14 cellular contexts compared by ENCODE assay signal in the genomic region with DNA sequence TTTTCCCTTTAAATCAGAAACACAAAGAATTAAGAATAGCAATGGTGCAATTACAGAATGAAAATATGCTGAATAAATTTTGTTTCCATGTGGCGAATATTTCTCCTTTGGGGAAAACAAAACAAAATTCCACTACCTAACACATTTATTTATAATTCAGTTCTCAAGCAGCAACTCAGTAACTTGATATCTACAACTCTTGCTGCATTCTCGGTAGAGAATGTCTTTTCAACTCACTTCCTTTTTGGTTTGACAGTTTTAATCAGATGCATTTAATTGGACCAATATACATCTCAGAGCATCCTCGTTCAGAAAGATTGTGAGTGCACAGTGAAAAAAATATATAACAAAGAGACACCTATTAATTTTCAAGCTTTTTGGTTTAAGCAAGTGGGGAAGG. TPM values are rescaled to one million over a fixed set of nuclear protein-coding genes. Genes with fewer than 3 reads are reported as not detected.
DNase-seq lines count a peak whose midpoint lies in the region; ATAC-seq, FAIRE-seq and TF ChIP-seq lines count a peak whose summit lies in the region.
"Had no signal": no experiment of that assay in that cellular context is flagged by ENCODE, and none has a peak within 500 bp of the region (broad histone marks: within the 10 kb centered on the region; RNA-seq: fewer than 3 reads in every experiment).

No MANE protein-coding gene starts in this region.

- no peak for TF ChIP-seq CTCF in psoas muscle (IDR thresholded peaks at IDR 0.05)

- no peaks in the 10 kb centered on the region for H3K9me3 ChIP-seq in psoas muscle

- peak overlapping the region; percentile 6 for H3K4me3 ChIP-seq in psoas muscle
- H3K4me3 ChIP-seq: SK-N-MC had no signal

- ATAC-seq in psoas muscle (no peak), HG02798 (IDR thresholded peaks at IDR 0.05; ENCODE audit: poor library complexity, unreplicated experiment) (no peak), HG02870 (IDR thresholded peaks at IDR 0.05; ENCODE audit: unreplicated experiment) (no peak)

- DNase-seq in GM19239 (ENCODE audit: insufficient read length, low spot score) = no peak
- DNase-seq in LHCN-M2 (ENCODE audit: low read depth) = peak; percentile 10
- DNase-seq in fibroblast of peridontal ligament (ENCODE audit: extremely low read depth) = peak; percentile 37
- no peak for DNase-seq in psoas muscle
- no peak for DNase-seq in EL
- no peak for DNase-seq in SW 1271 (lab: John Stamatoyannopoulos, UW)
- DNase-seq: HCEC 1CT, KG1, NCI-H1417, NCI-H1930, NCI-H524 treated with DMSO at 0.1 percent for 48 hours had no signal

- peak; percentile 51 for FAIRE-seq in GM19239 (lab: Jason Lieb, UNC)

- peaks cover 44% of the 10 kb centered on the region for H3K4me1 ChIP-seq in psoas muscle

- WGBS in psoas muscle, 3 donors = 23 to 35% (median 28%) methylated on average over 3 of the region's 3 CpGs

- peak overlapping the region; percentile 25 for H3K27ac ChIP-seq in psoas muscle
- H3K27ac ChIP-seq: SK-N-MC had no signal

- no peaks in the 10 kb centered on the region for H3K27me3 ChIP-seq in psoas muscle (ENCODE audit: insufficient read depth in 3 of 3, low read length in 2 of 3)

- intact Hi-C loops in psoas muscle (cut with DNase I) = no loop called here

- no peaks in the 10 kb centered on the region for H3K36me3 ChIP-seq in psoas muscle (ENCODE audit: insufficient read depth in 1 of 2, low read depth in 1 of 2)

RNA-seq across cellular contexts. Expression of a gene that starts 30.8 kb away (rescaled TPM):
- total RNA-seq in LHCN-M2 (2014; rRNA removed) (4.2 and 8.3 TPM in 2 replicates), psoas muscle (10 to 100 TPM in 3 of 4 donors, 1 to 10 TPM in 1; 7.3 to 15.2 (median 13.3) TPM)
- polyA plus RNA-seq in LHCN-M2 (2012) = 7.5 TPM
- polyA plus RNA-seq in psoas muscle = 1 to 10 TPM; 1.7 to 3.1 (median 2.6) TPM

Comparison
In these comparisons a context has a peak if more than half of its experiments do, and no peak if none do; other contexts are left out.
1. DNase-seq: peak in LHCN-M2 (single experiment) and fibroblast of peridontal ligament (single experiment); none in GM19239 (single experiment), psoas muscle (0 of 2), EL (single experiment) and SW 1271 (0 of 2).